Comparison of ENCODE assay signal across 16 cellular contexts in genomic region chr16:24077292-24077691, GRCh38.
"Had no signal": no experiment of that assay in that cellular context is flagged by ENCODE, and none has a peak within 500 bp of the region (broad histone marks: within the 10 kb centered on the region; RNA-seq: fewer than 3 reads in every experiment).

No MANE protein-coding gene starts in this region.

- H3K27ac ChIP-seq: colonic mucosa, heart left ventricle, neural progenitor cell, ovary, testis, tibial nerve had no signal

- H3K4me1 ChIP-seq: colonic mucosa, heart left ventricle, testis had no signal

- H3K9ac ChIP-seq: neural progenitor cell had no signal

- H3K4me3 Mint-ChIP-seq: natural killer cell; neural progenitor cell; stimulated activated naive CD8-positive, alpha-beta T cell treated with anti-CD3 and anti-CD28 coated beads, Interleukin-15, Interleukin-2, amounts not matched to agents 100 ng/mL and 50 ng/mL, for 24 hours had no signal

- H3K4me3 ChIP-seq: colonic mucosa, heart left ventricle, neural progenitor cell, ovary, smooth muscle cell, testis, tibial nerve had no signal

- H2AFZ ChIP-seq: neural progenitor cell had no signal

- H3K27ac Mint-ChIP-seq: neural progenitor cell; stimulated activated naive CD8-positive, alpha-beta T cell treated with anti-CD3 and anti-CD28 coated beads, Interleukin-15, Interleukin-2, amounts not matched to agents 100 ng/mL and 50 ng/mL, for 24 hours had no signal

- H3K36me3 Mint-ChIP-seq: natural killer cell, neural progenitor cell had no signal

- H3K4me2 ChIP-seq: neural progenitor cell, smooth muscle cell had no signal

- H3K9me3 Mint-ChIP-seq: natural killer cell; neural progenitor cell; stimulated activated naive CD8-positive, alpha-beta T cell treated with anti-CD3 and anti-CD28 coated beads, Interleukin-15, Interleukin-2, amounts not matched to agents 100 ng/mL and 50 ng/mL, for 24 hours had no signal

- H3K27me3 Mint-ChIP-seq: stimulated activated naive CD8-positive, alpha-beta T cell treated with anti-CD3 and anti-CD28 coated beads, Interleukin-15, Interleukin-2, amounts not matched to agents 100 ng/mL and 50 ng/mL, for 24 hours had no signal

- DNase-seq: cerebellar nuclear complex; colonic mucosa; dermis blood vessel endothelial cell; effector CD8-positive, alpha-beta T cell; foreskin melanocyte; heart left ventricle; kidney glomerular epithelial cell; natural killer cell; ovary; right cardiac atrium; stimulated activated CD4-positive, alpha-beta T cell treated with anti-CD3 and anti-CD28 coated beads, Interleukin-2, amount 100 ng/mL, for 48 hours; testis had no signal

- H3K27me3 ChIP-seq: colonic mucosa, neural progenitor cell, ovary, testis, tibial nerve had no signal

- ATAC-seq: heart left ventricle, right cardiac atrium had no signal

- H3K9me3 ChIP-seq: colonic mucosa, heart left ventricle, ovary, testis, tibial nerve had no signal

- H3K36me3 ChIP-seq: colonic mucosa, heart left ventricle, neural progenitor cell, ovary, tibial nerve had no signal
